ENCODE assay signal across 26 cellular contexts in genomic region chr2:151943461-151943860, GRCh38.
"Had no signal": no experiment of that assay in that cellular context is flagged by ENCODE, and none has a peak within 500 bp of the region (broad histone marks: within the 10 kb centered on the region; RNA-seq: fewer than 3 reads in every experiment).

No MANE protein-coding gene starts in this region.

- H3K9ac ChIP-seq: neural progenitor cell had no signal

- H3K27me3 Mint-ChIP-seq: progenitor cell of endocrine pancreas had no signal

- H3K4me3 Mint-ChIP-seq: mesothelial cell of epicardium; naive B cell; natural killer cell; nephron progenitor cell; neural progenitor cell; stimulated activated effector memory CD8-positive, alpha-beta T cell treated with anti-CD3 and anti-CD28 coated beads, Interleukin-12 subunit alpha, Interleukin-12 subunit beta, amount 100 ng/mL, for 72 hours; stimulated activated naive CD8-positive, alpha-beta T cell treated with anti-CD3 and anti-CD28 coated beads, Interleukin-15, Interleukin-2, amounts not matched to agents 100 ng/mL and 50 ng/mL, for 24 hours had no signal

- H3K4me2 ChIP-seq: hepatocyte, neural progenitor cell had no signal

- H3K27me3 ChIP-seq: hepatocyte, left lung, neural progenitor cell, ovary, right atrium auricular region, right lobe of liver, suprapubic skin, tibial artery, upper lobe of right lung had no signal

- H3K36me3 Mint-ChIP-seq: natural killer cell; stimulated activated effector memory CD8-positive, alpha-beta T cell treated with anti-CD3 and anti-CD28 coated beads, Interleukin-12 subunit alpha, Interleukin-12 subunit beta, amount 100 ng/mL, for 72 hours had no signal

- H3K36me3 ChIP-seq: left lung, lower lobe of right lung, neural progenitor cell, ovary, right atrium auricular region, right lobe of liver, suprapubic skin, thoracic aorta, tibial artery, upper lobe of right lung had no signal

- H2AFZ ChIP-seq: hepatocyte, neural progenitor cell had no signal

- H3K27ac ChIP-seq: hepatocyte, left lung, lower lobe of right lung, neural progenitor cell, ovary, right atrium auricular region, right lobe of liver, suprapubic skin, thoracic aorta, tibial artery, upper lobe of right lung had no signal

- H3K4me1 ChIP-seq: right lobe of liver had no signal

- H3K4me1 Mint-ChIP-seq: stimulated activated effector memory CD8-positive, alpha-beta T cell treated with anti-CD3 and anti-CD28 coated beads, Interleukin-12 subunit alpha, Interleukin-12 subunit beta, amount 100 ng/mL, for 72 hours had no signal

- H3K9me3 ChIP-seq: lower lobe of right lung, ovary, right atrium auricular region, right lobe of liver, suprapubic skin, thoracic aorta, upper lobe of right lung had no signal

- H3K27ac Mint-ChIP-seq: mesothelial cell of epicardium; naive B cell; natural killer cell; nephron progenitor cell; neural progenitor cell; progenitor cell of endocrine pancreas; stimulated activated effector memory CD8-positive, alpha-beta T cell treated with anti-CD3 and anti-CD28 coated beads, Interleukin-12 subunit alpha, Interleukin-12 subunit beta, amount 100 ng/mL, for 72 hours; stimulated activated naive CD8-positive, alpha-beta T cell treated with anti-CD3 and anti-CD28 coated beads, Interleukin-15, Interleukin-2, amounts not matched to agents 100 ng/mL and 50 ng/mL, for 24 hours had no signal

- ATAC-seq: left colon; left lung; lower lobe of right lung; natural killer cell; right lobe of liver; stimulated activated effector memory CD8-positive, alpha-beta T cell treated with anti-CD3 and anti-CD28 coated beads, Interleukin-12 subunit alpha, Interleukin-12 subunit beta, amount 100 ng/mL, for 72 hours; upper lobe of right lung had no signal

- DNase-seq: kidney; left colon; left lung; lower lobe of right lung; mesendoderm; naive B cell; natural killer cell; nephron progenitor cell; ovary; right lobe of liver; stimulated activated CD4-positive, alpha-beta T cell treated with anti-CD3 and anti-CD28 coated beads, Interleukin-12 subunit alpha, Interleukin-12 subunit beta, amount 100 ng/mL, for 4 hours; stimulated activated CD4-positive, alpha-beta T cell treated with anti-CD3 and anti-CD28 coated beads, Interleukin-4, amount 100 ng/mL, for 24 hours; stimulated activated naive CD4-positive, alpha-beta T cell; tibial artery; trophoblast cell; upper lobe of right lung had no signal

- H3K4me3 ChIP-seq: hepatocyte, left lung, lower lobe of right lung, neural progenitor cell, ovary, right atrium auricular region, right lobe of liver, skin epidermis, suprapubic skin, thoracic aorta, tibial artery, upper lobe of right lung had no signal
